ENCODE assay signal across 1 cellular context in the genomic region with DNA sequence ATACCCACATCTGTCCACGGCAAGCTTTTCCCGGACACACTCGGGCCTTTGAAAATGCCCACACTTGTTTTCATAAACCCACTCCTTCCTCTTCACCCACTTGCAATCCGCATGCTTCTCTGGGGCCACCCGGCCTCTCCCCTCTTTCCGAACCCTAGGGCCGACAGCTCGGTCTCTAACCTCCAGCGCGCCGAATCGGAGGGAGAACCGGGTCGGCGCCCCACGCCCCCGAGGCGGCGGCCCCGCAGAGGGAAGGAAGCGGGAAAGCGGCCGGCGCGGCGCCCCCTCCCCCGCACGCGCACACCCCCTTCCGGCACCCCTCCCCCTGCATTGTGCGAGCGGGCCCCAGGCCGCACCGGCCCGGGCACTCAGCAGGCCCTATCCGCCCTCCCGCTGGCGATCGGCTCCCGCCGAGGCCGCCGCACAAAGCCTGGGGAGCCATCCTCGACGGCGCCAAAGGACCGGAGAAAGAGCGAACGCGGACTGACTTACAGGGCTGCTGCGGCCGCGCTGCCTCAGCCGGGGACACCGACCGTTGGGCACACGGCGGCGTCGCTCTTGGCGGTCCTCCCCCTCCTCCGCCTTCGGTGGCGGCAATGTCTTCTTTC.
TF ChIP-seq lines count a peak whose summit lies in the region.

No MANE protein-coding gene starts in this region.

TF ChIP-seq in HEK293, 187 proteins besides CTCF, POLR2A, EP300 and RAD21 (continued from another document and continues in another):
- no peak for TF ChIP-seq ZNF747 (tag by site-specific recombination; IDR thresholded peaks at IDR 0.05)
- no peak; the same call in 1 of the 2 replicates for TF ChIP-seq ZNF777 (tag by site-specific recombination; IDR thresholded peaks at IDR 0.05; ENCODE audit: borderline replicate concordance)
- no peak for TF ChIP-seq ZNF624 (tag by site-specific recombination; IDR thresholded peaks at IDR 0.05)
- TF ChIP-seq ZNF664 (tag by site-specific recombination; IDR thresholded peaks at IDR 0.05), result no peak
- no peak for TF ChIP-seq ZNF416 (tag by site-specific recombination; IDR thresholded peaks at IDR 0.05)
- no peak for TF ChIP-seq ZNF223 (tag by site-specific recombination; IDR thresholded peaks at IDR 0.05)
- no peak for TF ChIP-seq ZNF239 (tag by site-specific recombination; IDR thresholded peaks at IDR 0.05)
- no peak for TF ChIP-seq ZFP3 (tag by site-specific recombination; IDR thresholded peaks at IDR 0.05; ENCODE audit: low read depth)
- TF ChIP-seq, protein P1, sequence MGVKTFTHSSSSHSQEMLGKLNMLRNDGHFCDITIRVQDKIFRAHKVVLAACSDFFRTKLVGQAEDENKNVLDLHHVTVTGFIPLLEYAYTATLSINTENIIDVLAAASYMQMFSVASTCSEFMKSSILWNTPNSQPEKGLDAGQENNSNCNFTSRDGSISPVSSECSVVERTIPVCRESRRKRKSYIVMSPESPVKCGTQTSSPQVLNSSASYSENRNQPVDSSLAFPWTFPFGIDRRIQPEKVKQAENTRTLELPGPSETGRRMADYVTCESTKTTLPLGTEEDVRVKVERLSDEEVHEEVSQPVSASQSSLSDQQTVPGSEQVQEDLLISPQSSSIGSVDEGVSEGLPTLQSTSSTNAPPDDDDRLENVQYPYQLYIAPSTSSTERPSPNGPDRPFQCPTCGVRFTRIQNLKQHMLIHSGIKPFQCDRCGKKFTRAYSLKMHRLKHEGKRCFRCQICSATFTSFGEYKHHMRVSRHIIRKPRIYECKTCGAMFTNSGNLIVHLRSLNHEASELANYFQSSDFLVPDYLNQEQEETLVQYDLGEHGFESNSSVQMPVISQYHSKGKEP (tag by site-specific recombination; IDR thresholded peaks at IDR 0.05), result no peak
- no peak for TF ChIP-seq ZNF639 (tag by site-specific recombination; IDR thresholded peaks at IDR 0.05)
- peak; percentile 73 for TF ChIP-seq ZBTB26 (tag by site-specific recombination; optimal IDR thresholded peaks at IDR 0.05)
- no peak for TF ChIP-seq ZBTB17 (tag by site-specific recombination; IDR thresholded peaks at IDR 0.05)
- peak; percentile 37; the same call in 1 of the 2 replicates for TF ChIP-seq ZSCAN4 (tag by site-specific recombination; IDR thresholded peaks at IDR 0.05)
- TF ChIP-seq ZNF146 (tag by site-specific recombination; IDR thresholded peaks at IDR 0.05), result no peak
- TF ChIP-seq ZNF221 (tag by site-specific recombination; IDR thresholded peaks at IDR 0.05; ENCODE audit: borderline replicate concordance), result no peak
- no peak for TF ChIP-seq ZNF248 (tag by site-specific recombination; IDR thresholded peaks at IDR 0.05)
- no peak for TF ChIP-seq GLIS1 (tag by site-specific recombination; IDR thresholded peaks at IDR 0.05)
- TF ChIP-seq IKZF3 (tag by site-specific recombination; IDR thresholded peaks at IDR 0.05), result no peak
- 0 out of 2 replicates have a peak, but pooled peaks have one; percentile 55 for TF ChIP-seq ZSCAN5A (tag by site-specific recombination; IDR thresholded peaks at IDR 0.05)
- TF ChIP-seq ZNF791 (tag by site-specific recombination; IDR thresholded peaks at IDR 0.05), result no peak
- no peak; the same call in 1 of the 2 replicates for TF ChIP-seq ZNF335 (tag by site-specific recombination; conservative IDR thresholded peaks at IDR 0.05)
- TF ChIP-seq ZNF292 (tag by site-specific recombination; IDR thresholded peaks at IDR 0.05; ENCODE audit: borderline replicate concordance, low read depth), result no peak
- TF ChIP-seq ZNF175 (tag by site-specific recombination; IDR thresholded peaks at IDR 0.05), result no peak
- TF ChIP-seq OSR2 (tag by site-specific recombination; IDR thresholded peaks at IDR 0.05), result no peak
- TF ChIP-seq GLI2 (tag by site-specific recombination; IDR thresholded peaks at IDR 0.05; ENCODE audit: borderline replicate concordance, low read depth), result no peak
- TF ChIP-seq, protein P2, sequence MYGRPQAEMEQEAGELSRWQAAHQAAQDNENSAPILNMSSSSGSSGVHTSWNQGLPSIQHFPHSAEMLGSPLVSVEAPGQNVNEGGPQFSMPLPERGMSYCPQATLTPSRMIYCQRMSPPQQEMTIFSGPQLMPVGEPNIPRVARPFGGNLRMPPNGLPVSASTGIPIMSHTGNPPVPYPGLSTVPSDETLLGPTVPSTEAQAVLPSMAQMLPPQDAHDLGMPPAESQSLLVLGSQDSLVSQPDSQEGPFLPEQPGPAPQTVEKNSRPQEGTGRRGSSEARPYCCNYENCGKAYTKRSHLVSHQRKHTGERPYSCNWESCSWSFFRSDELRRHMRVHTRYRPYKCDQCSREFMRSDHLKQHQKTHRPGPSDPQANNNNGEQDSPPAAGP (tag by site-specific recombination; IDR thresholded peaks at IDR 0.05), result peak; percentile 78
- TF ChIP-seq HOXA7 (CRISPR knock-in tag; IDR thresholded peaks at IDR 0.05; ENCODE audit: borderline replicate concordance), result no peak
- TF ChIP-seq, protein P3, sequence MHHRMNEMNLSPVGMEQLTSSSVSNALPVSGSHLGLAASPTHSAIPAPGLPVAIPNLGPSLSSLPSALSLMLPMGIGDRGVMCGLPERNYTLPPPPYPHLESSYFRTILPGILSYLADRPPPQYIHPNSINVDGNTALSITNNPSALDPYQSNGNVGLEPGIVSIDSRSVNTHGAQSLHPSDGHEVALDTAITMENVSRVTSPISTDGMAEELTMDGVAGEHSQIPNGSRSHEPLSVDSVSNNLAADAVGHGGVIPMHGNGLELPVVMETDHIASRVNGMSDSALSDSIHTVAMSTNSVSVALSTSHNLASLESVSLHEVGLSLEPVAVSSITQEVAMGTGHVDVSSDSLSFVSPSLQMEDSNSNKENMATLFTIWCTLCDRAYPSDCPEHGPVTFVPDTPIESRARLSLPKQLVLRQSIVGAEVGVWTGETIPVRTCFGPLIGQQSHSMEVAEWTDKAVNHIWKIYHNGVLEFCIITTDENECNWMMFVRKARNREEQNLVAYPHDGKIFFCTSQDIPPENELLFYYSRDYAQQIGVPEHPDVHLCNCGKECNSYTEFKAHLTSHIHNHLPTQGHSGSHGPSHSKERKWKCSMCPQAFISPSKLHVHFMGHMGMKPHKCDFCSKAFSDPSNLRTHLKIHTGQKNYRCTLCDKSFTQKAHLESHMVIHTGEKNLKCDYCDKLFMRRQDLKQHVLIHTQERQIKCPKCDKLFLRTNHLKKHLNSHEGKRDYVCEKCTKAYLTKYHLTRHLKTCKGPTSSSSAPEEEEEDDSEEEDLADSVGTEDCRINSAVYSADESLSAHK (tag by site-specific recombination; IDR thresholded peaks at IDR 0.05), result no peak
- peak; percentile 39; the same call in 1 of the 2 replicates for TF ChIP-seq ZNF2 (tag by site-specific recombination; IDR thresholded peaks at IDR 0.05)
- TF ChIP-seq REST (tag by site-specific recombination; IDR thresholded peaks at IDR 0.05), result peak; percentile 36
- no peak for TF ChIP-seq TCF7L2 (IDR thresholded peaks at IDR 0.05; ENCODE audit: borderline replicate concordance, low read depth, low read length)
- TF ChIP-seq PRDM2 (tag by site-specific recombination; IDR thresholded peaks at IDR 0.05; ENCODE audit: borderline replicate concordance), result no peak
